1 cellular context compared by ENCODE assay signal in genomic region chr4:83382816-83383215, GRCh38. TPM values are rescaled to one million over a fixed set of nuclear protein-coding genes. Genes with fewer than 3 reads are reported as not detected.
"Had no signal": no experiment of that assay in that cellular context is flagged by ENCODE, and none has a peak within 500 bp of the region (broad histone marks: within the 10 kb centered on the region; RNA-seq: fewer than 3 reads in every experiment).

No MANE protein-coding gene starts in this region.

RNA-seq across cellular contexts. Expression of gene HPSE, which starts 48.2 kb away (rescaled TPM):
- total RNA-seq: HepG2 had no signal
- polyA plus RNA-seq: HepG2 had no signal
